9 cellular contexts compared by ENCODE assay signal in genomic region chr4:114780205-114780604, GRCh38.
DNase-seq lines count a peak whose midpoint lies in the region; ATAC-seq and TF ChIP-seq lines count a peak whose summit lies in the region.
"Had no signal": no experiment of that assay in that cellular context is flagged by ENCODE, and none has a peak within 500 bp of the region (broad histone marks: within the 10 kb centered on the region; RNA-seq: fewer than 3 reads in every experiment).

No MANE protein-coding gene starts in this region.

- BruUV-seq in PC-3 (replicated peaks; lab: Mats Ljungman, UMichigan), result no TSS peak

- no peak overlapping the region for H3K4me2 ChIP-seq in PC-3 (ENCODE audit: low read length)

- H3K27me3 ChIP-seq in BJ (ENCODE audit: control insufficient read depth, insufficient read depth, low read length), result no peaks in the 10 kb centered on the region
- H3K27me3 ChIP-seq in PC-3 (ENCODE audit: low read length), result no peaks in the 10 kb centered on the region

- intact Hi-C loops in PC-3 (cut with micrococcal nuclease), result loop anchor here (1.0 to 10.0 kb wide), 4 partner anchors 335 to 1073 kb away; partner anchors contain the start of gene NDST4

- no peaks in the 10 kb centered on the region for H3K9me3 ChIP-seq in PC-3 (ENCODE audit: low read length)
- no peaks in the 10 kb centered on the region for H3K9me3 ChIP-seq in T-helper 17 cell (ENCODE audit: control insufficient read depth, low read length, poor library complexity, severe bottlenecking)

- ATAC-seq in PC-3 (peak; percentile 64; the same call in 1 of the 2 replicates), HG02840 (IDR thresholded peaks at IDR 0.05; ENCODE audit: low FRiP score, unreplicated experiment) (no peak), T-helper 17 cell (no peak)

- no peaks in the 10 kb centered on the region for H3K4me1 ChIP-seq in PC-3 (ENCODE audit: insufficient read depth, low read length)

- no peak overlapping the region for H3K9ac ChIP-seq in PC-3 (ENCODE audit: low read length)

- peaks cover 20% of the 10 kb centered on the region for H3K27me3 Mint-ChIP-seq in T-helper 17 cell

- no peaks in the 10 kb centered on the region for H3K4me1 Mint-ChIP-seq in T-helper 17 cell

- POLR2A ChIA-PET in BJ (lab: Charles Lee), result no interaction called here
- POLR2A ChIA-PET in HEK293T (lab: Yijun Ruan, JAX), result no interaction called here
- POLR2A ChIA-PET in PC-3 (lab: Charles Lee; ENCODE audit: unreplicated experiment), result interaction anchor here (0.6 kb wide), 1 partner anchor 370 kb away, joined by 4 read pairs; no protein-coding TSS in a partner anchor

- no peaks in the 10 kb centered on the region for H4K20me1 ChIP-seq in PC-3 (ENCODE audit: low read length)

- no peaks in the 10 kb centered on the region for H3F3A ChIP-seq in PC-3 (ENCODE audit: low read length, unreplicated experiment)

- H3K27ac ChIP-seq in PC-3 (ENCODE audit: low read length), result no peak overlapping the region

- H3K4me3 Mint-ChIP-seq in T-helper 17 cell, result no peak overlapping the region

- CTCF ChIA-PET in BJ (lab: Yijun Ruan, JAX) (no interaction called here), HEK293T (lab: Yijun Ruan, JAX) (interaction anchor here (0.6 to 1.2 kb wide), 3 partner anchors 28 to 1072 kb away, joined by 3 to 4 read pairs (median 3); no protein-coding TSS in a partner anchor), PC-3 (lab: Charles Lee) (interaction anchor here (0.6 kb wide), 2 partner anchors 15 to 732 kb away, joined by 4 to 6 read pairs; no protein-coding TSS in a partner anchor)

- DNase-seq in BJ (ENCODE audit: low read depth), result no peak
- DNase-seq in HEK293T (ENCODE audit: extremely low spot score), result peak; percentile 28
- peak; percentile 36 for DNase-seq in PC-3
- DNase-seq in foreskin melanocyte, result peak; percentile 13
- DNase-seq in inferior parietal cortex (ENCODE audit: extremely low spot score), result no peak
- DNase-seq in AG20443 (ENCODE audit: low spot score), result no peak
- DNase-seq in T-helper 17 cell, result no peak
- DNase-seq: activated CD4-positive, alpha-beta T cell treated with anti-CD3 and anti-CD28 coated beads, Interleukin-2, amount 50 U/mL, for 48 hours had no signal

- H3K4me3 ChIP-seq in BJ (ENCODE audit: low read depth, low read length) (no peak overlapping the region), PC-3 (ENCODE audit: low read length) (no peak overlapping the region)

- 0 out of 2 replicates have a peak, but pooled peaks have one; percentile 11 for TF ChIP-seq CTCF in BJ (IDR thresholded peaks at IDR 0.05; ENCODE audit: insufficient read depth, low read depth, low read length)
- peak; percentile 59 for TF ChIP-seq CTCF in PC-3 (conservative IDR thresholded peaks at IDR 0.05; ENCODE audit: low read depth, low read length)

- no peaks in the 10 kb centered on the region for H3K79me2 ChIP-seq in PC-3 (ENCODE audit: low read length)

- no peaks in the 10 kb centered on the region for H3K36me3 Mint-ChIP-seq in T-helper 17 cell (ENCODE audit: low read depth)

- H3K27ac Mint-ChIP-seq in T-helper 17 cell, result no peak overlapping the region

- no peak overlapping the region for H2AFZ ChIP-seq in PC-3 (ENCODE audit: low read length)

- H3K9me2 ChIP-seq in PC-3 (replicated peaks; ENCODE audit: low read length), result no peaks in the 10 kb centered on the region

- no peaks in the 10 kb centered on the region for H3K36me3 ChIP-seq in BJ (ENCODE audit: control insufficient read depth, insufficient read depth, low read length)
- H3K36me3 ChIP-seq in PC-3 (ENCODE audit: low read depth, low read length), result no peaks in the 10 kb centered on the region

TF ChIP-seq in HEK293T, 16 proteins besides CTCF, POLR2A, EP300 and RAD21:
- no peak for TF ChIP-seq L3MBTL2 (conservative IDR thresholded peaks at IDR 0.05)

Comparison
In these comparisons a context has a peak if more than half of its experiments do, and no peak if none do; other contexts are left out.
1. DNase-seq: peak in HEK293T (single experiment), PC-3 (single experiment) and foreskin melanocyte (single experiment); none in BJ (single experiment), inferior parietal cortex (single experiment), AG20443 (single experiment) and T-helper 17 cell (0 of 3).